In genomic region chr22:47687364-47687655, GRCh38 we compare ENCODE assay signal across 36 cellular contexts.
"Had no signal": no experiment of that assay in that cellular context is flagged by ENCODE, and none has a peak within 500 bp of the region (broad histone marks: within the 10 kb centered on the region; RNA-seq: fewer than 3 reads in every experiment).

No MANE protein-coding gene starts in this region.

- H3K4me3 Mint-ChIP-seq: activated B cell treated with CpG ODN at 0.5 μM for 24 hours; activated CD4-positive, alpha-beta memory T cell treated with anti-CD3 and anti-CD28 coated beads, Interleukin-2, amount 10 ng/mL, durations not matched to agents 7 days and 5 days; activated CD4-positive, alpha-beta T cell treated with anti-CD3 and anti-CD28 coated beads, Interleukin-2, amount 10 ng/mL, durations not matched to agents 24 days and 14 days; activated CD8-positive, alpha-beta memory T cell treated with anti-CD3 and anti-CD28 coated beads, Interleukin-2, amount 10 ng/mL, durations not matched to agents 7 days and 5 days; activated CD8-positive, alpha-beta T cell treated with anti-CD3 and anti-CD28 coated beads, Interleukin-2, amount 10 ng/mL, durations not matched to agents 7 days and 5 days; activated naive CD4-positive, alpha-beta T cell treated with anti-CD3 and anti-CD28 coated beads, Interleukin-2, amount 10 ng/mL, durations not matched to agents 7 days and 5 days; activated naive CD4-positive, alpha-beta T cell treated with anti-CD3 and anti-CD28 coated beads, Interleukin-2, amount 50 U/mL, for 24 hours; activated naive CD8-positive, alpha-beta T cell; activated naive CD8-positive, alpha-beta T cell treated with anti-CD3 and anti-CD28 coated beads, Interleukin-2, amount 10 ng/mL, durations not matched to agents 7 days and 5 days; activated naive CD8-positive, alpha-beta T cell treated with anti-CD3 and anti-CD28 coated beads, Interleukin-2, amount 50 U/mL, for 24 hours; activated T-cell treated with anti-CD3 and anti-CD28 coated beads, Interleukin-2, amount 50 U/mL, for 24 hours; brain; central memory CD8-positive, alpha-beta T cell; T-helper 1 cell treated with Interleukin-12 subunit alpha and Interleukin-12 subunit beta and Interleukin-4 antibody, amounts not matched to agents 30 μg/mL and 1 μg/mL, for 36 hours; T-helper 2 cell treated with Interferon-gamma antibody and Interleukin-4, amounts not matched to agents 5 μg/mL and 100 μg/mL, for 36 hours had no signal

- H3K36me3 Mint-ChIP-seq: activated CD8-positive, alpha-beta memory T cell treated with anti-CD3 and anti-CD28 coated beads, Interleukin-2, amount 10 ng/mL, durations not matched to agents 7 days and 5 days; activated naive CD4-positive, alpha-beta T cell treated with anti-CD3 and anti-CD28 coated beads, Interleukin-2, amount 10 ng/mL, durations not matched to agents 7 days and 5 days; activated naive CD8-positive, alpha-beta T cell; activated naive CD8-positive, alpha-beta T cell treated with anti-CD3 and anti-CD28 coated beads, Interleukin-2, amount 10 ng/mL, durations not matched to agents 7 days and 5 days; brain had no signal

- H3K27ac Mint-ChIP-seq: activated B cell treated with CpG ODN at 0.5 μM for 24 hours; activated CD4-positive, alpha-beta memory T cell treated with anti-CD3 and anti-CD28 coated beads, Interleukin-2, amount 10 ng/mL, durations not matched to agents 7 days and 5 days; activated CD4-positive, alpha-beta T cell treated with anti-CD3 and anti-CD28 coated beads, Interleukin-2, amount 10 ng/mL, durations not matched to agents 24 days and 14 days; activated CD8-positive, alpha-beta memory T cell treated with anti-CD3 and anti-CD28 coated beads, Interleukin-2, amount 10 ng/mL, durations not matched to agents 7 days and 5 days; activated CD8-positive, alpha-beta T cell treated with anti-CD3 and anti-CD28 coated beads, Interleukin-2, amount 10 ng/mL, durations not matched to agents 7 days and 5 days; activated naive CD4-positive, alpha-beta T cell treated with anti-CD3 and anti-CD28 coated beads, Interleukin-2, amount 10 ng/mL, durations not matched to agents 7 days and 5 days; activated naive CD4-positive, alpha-beta T cell treated with anti-CD3 and anti-CD28 coated beads, Interleukin-2, amount 50 U/mL, for 24 hours; activated naive CD8-positive, alpha-beta T cell; activated naive CD8-positive, alpha-beta T cell treated with anti-CD3 and anti-CD28 coated beads, Interleukin-2, amount 10 ng/mL, durations not matched to agents 7 days and 5 days; activated naive CD8-positive, alpha-beta T cell treated with anti-CD3 and anti-CD28 coated beads, Interleukin-2, amount 50 U/mL, for 24 hours; activated T-cell treated with anti-CD3 and anti-CD28 coated beads, Interleukin-2, amount 50 U/mL, for 24 hours; activated T-helper 2 cell treated with anti-CD3 and anti-CD28 coated beads, Interferon-gamma antibody, Interleukin-2, Interleukin-4, amounts not matched to agents 10 μg/mL and 5 μg/mL and 100 μg/mL, durations not matched to agents 14 hours and 24 hours and 36 hours; brain; T-helper 1 cell treated with Interleukin-12 subunit alpha and Interleukin-12 subunit beta and Interleukin-4 antibody, amounts not matched to agents 30 μg/mL and 1 μg/mL, for 36 hours; T-helper 2 cell treated with Interferon-gamma antibody and Interleukin-4, amounts not matched to agents 5 μg/mL and 100 μg/mL, for 36 hours had no signal

- H3K27me3 Mint-ChIP-seq: activated CD4-positive, alpha-beta memory T cell treated with anti-CD3 and anti-CD28 coated beads, Interleukin-2, amount 10 ng/mL, durations not matched to agents 7 days and 5 days; activated CD4-positive, alpha-beta T cell treated with anti-CD3 and anti-CD28 coated beads, Interleukin-2, amount 10 ng/mL, durations not matched to agents 24 days and 14 days; activated CD8-positive, alpha-beta memory T cell treated with anti-CD3 and anti-CD28 coated beads, Interleukin-2, amount 10 ng/mL, durations not matched to agents 7 days and 5 days; activated naive CD4-positive, alpha-beta T cell treated with anti-CD3 and anti-CD28 coated beads, Interleukin-2, amount 10 ng/mL, durations not matched to agents 7 days and 5 days; activated naive CD8-positive, alpha-beta T cell; activated naive CD8-positive, alpha-beta T cell treated with anti-CD3 and anti-CD28 coated beads, Interleukin-2, amount 50 U/mL, for 24 hours had no signal

- H3K4me3 ChIP-seq: ascending aorta, cardiac muscle cell had no signal

- H3K4me1 ChIP-seq: ascending aorta had no signal

- ATAC-seq: activated CD8-positive, alpha-beta memory T cell treated with anti-CD3 and anti-CD28 coated beads, Interleukin-2, amount 10 ng/mL, durations not matched to agents 7 days and 5 days; activated CD8-positive, alpha-beta T cell treated with anti-CD3 and anti-CD28 coated beads, Interleukin-2, amount 10 ng/mL, durations not matched to agents 7 days and 5 days; activated naive CD8-positive, alpha-beta T cell treated with anti-CD3 and anti-CD28 coated beads, Interleukin-2, amount 50 U/mL, for 24 hours had no signal

- H3K4me1 Mint-ChIP-seq: activated B cell treated with CpG ODN at 0.5 μM for 24 hours; activated CD4-positive, alpha-beta memory T cell treated with anti-CD3 and anti-CD28 coated beads, Interleukin-2, amount 10 ng/mL, durations not matched to agents 7 days and 5 days; activated CD4-positive, alpha-beta T cell treated with anti-CD3 and anti-CD28 coated beads, Interleukin-2, amount 10 ng/mL, durations not matched to agents 24 days and 14 days; activated CD8-positive, alpha-beta memory T cell treated with anti-CD3 and anti-CD28 coated beads, Interleukin-2, amount 10 ng/mL, durations not matched to agents 7 days and 5 days; activated naive CD4-positive, alpha-beta T cell treated with anti-CD3 and anti-CD28 coated beads, Interleukin-2, amount 10 ng/mL, durations not matched to agents 7 days and 5 days; activated naive CD4-positive, alpha-beta T cell treated with anti-CD3 and anti-CD28 coated beads, Interleukin-2, amount 50 U/mL, for 24 hours; activated naive CD8-positive, alpha-beta T cell treated with anti-CD3 and anti-CD28 coated beads, Interleukin-2, amount 10 ng/mL, durations not matched to agents 7 days and 5 days; activated naive CD8-positive, alpha-beta T cell treated with anti-CD3 and anti-CD28 coated beads, Interleukin-2, amount 50 U/mL, for 24 hours; brain; central memory CD8-positive, alpha-beta T cell had no signal

- H3K27ac ChIP-seq: ascending aorta, cardiac muscle cell, VCaP had no signal

- DNase-seq: activated B cell treated with CpG ODN at 0.5 μM for 24 hours; activated CD4-positive, alpha-beta memory T cell treated with anti-CD3 and anti-CD28 coated beads, Interleukin-2, amount 10 ng/mL, durations not matched to agents 7 days and 5 days; activated CD4-positive, alpha-beta T cell treated with anti-CD3 and anti-CD28 coated beads for 4 hours; activated CD4-positive, alpha-beta T cell treated with anti-CD3 and anti-CD28 coated beads, Interleukin-2, amount 10 ng/mL, durations not matched to agents 24 days and 14 days; activated CD4-positive, alpha-beta T cell treated with anti-CD3 and anti-CD28 coated beads, Interleukin-2, amount 50 U/mL, for 1 hour; activated CD4-positive, alpha-beta T cell treated with anti-CD3 and anti-CD28 coated beads, Interleukin-2, amount 50 U/mL, for 4 hours; activated CD4-positive, CD25-positive, alpha-beta regulatory T cell treated with anti-CD3 and anti-CD28 coated beads, Interleukin-2, amount 50 U/mL, for 72 hours; activated CD8-positive, alpha-beta memory T cell treated with anti-CD3 and anti-CD28 coated beads for 24 hours; activated CD8-positive, alpha-beta memory T cell treated with anti-CD3 and anti-CD28 coated beads, Interleukin-2, amount 10 ng/mL, durations not matched to agents 7 days and 5 days; activated CD8-positive, alpha-beta memory T cell treated with anti-CD3 and anti-CD28 coated beads, Interleukin-2, amount 50 U/mL, for 48 hours; activated CD8-positive, alpha-beta T cell treated with anti-CD3 and anti-CD28 coated beads, Interleukin-2, amount 10 ng/mL, durations not matched to agents 7 days and 5 days; activated effector memory CD4-positive, alpha-beta T cell treated with Interleukin-2 at 50 U/mL for 16 hours; activated gamma-delta T cell; activated naive CD4-positive, alpha-beta T cell treated with anti-CD3 and anti-CD28 coated beads, Interleukin-2, amount 10 ng/mL, durations not matched to agents 7 days and 5 days; activated naive CD4-positive, alpha-beta T cell treated with Interleukin-2 at 50 U/mL for 16 hours; activated naive CD8-positive, alpha-beta T cell treated with anti-CD3 and anti-CD28 coated beads, Interleukin-2, amount 10 ng/mL, durations not matched to agents 7 days and 5 days; activated naive CD8-positive, alpha-beta T cell treated with anti-CD3 and anti-CD28 coated beads, Interleukin-2, amount 50 U/mL, for 24 hours; activated T-cell treated with anti-CD3 and anti-CD28 coated beads, Interleukin-2, amount 50 U/mL, for 24 hours; activated T-cell treated with anti-CD3 and anti-CD28 coated beads, Interleukin-2, amount 50 U/mL, for 48 hours; amygdala; anterior cingulate cortex; caudate nucleus; cerebellar nuclear complex; T-helper 1 cell; T-helper 2 cell; T-helper 9 cell had no signal

- H3K9me3 Mint-ChIP-seq: activated naive CD4-positive, alpha-beta T cell treated with anti-CD3 and anti-CD28 coated beads, Interleukin-2, amount 50 U/mL, for 24 hours had no signal

- H3K36me3 ChIP-seq: ascending aorta, cardiac muscle cell had no signal

- H3K27me3 ChIP-seq: ascending aorta, cardiac muscle cell had no signal
